9 cellular contexts compared by ENCODE assay signal in genomic region chr11:30314625-30315024, GRCh38. TPM values are rescaled to one million over a fixed set of nuclear protein-coding genes. Genes with fewer than 3 reads are reported as not detected.
A peak's percentile ranks its signal among the peaks of the same experiment; 100 is the strongest.
DNase-seq lines count a peak whose midpoint lies in the region; ATAC-seq and TF ChIP-seq lines count a peak whose summit lies in the region.
"Had no signal": no experiment of that assay in that cellular context is flagged by ENCODE, and none has a peak within 500 bp of the region (broad histone marks: within the 10 kb centered on the region; RNA-seq: fewer than 3 reads in every experiment).

No MANE protein-coding gene starts in this region.

- peaks cover 25% of the 10 kb centered on the region for H3K27me3 Mint-ChIP-seq in nephron progenitor cell (ENCODE audit: low read depth, poor library complexity)
- H3K27me3 Mint-ChIP-seq in activated CD4-positive, alpha-beta T cell treated with anti-CD3 and anti-CD28 coated beads, Interleukin-2, amount 10 ng/mL, durations not matched to agents 7 days and 5 days: peaks cover 29% of the 10 kb centered on the region

- H3K4me3 ChIP-seq in cardiac fibroblast (replicated peaks in 1 of 2; ENCODE audit: low read depth in 2 of 2, low read length in 2 of 2): no peak overlapping the region

- TF ChIP-seq CTCF in LNCAP (IDR thresholded peaks at IDR 0.05) (peak; percentile 56), cardiac fibroblast (IDR thresholded peaks at IDR 0.05; ENCODE audit: low read depth, low read length) (peak; percentile 58), nephron progenitor cell (IDR thresholded peaks at IDR 0.05) (peak; percentile 42), omental fat pad (IDR thresholded peaks at IDR 0.05) (no peak)

- ATAC-seq in omental fat pad (ENCODE audit: low FRiP score): no peak
- ATAC-seq in HG02840 (IDR thresholded peaks at IDR 0.05; ENCODE audit: low FRiP score, unreplicated experiment): no peak

- DNase-seq in DMS53 treated with DMSO at 0.1 percent for 48 hours (lab: John Stamatoyannopoulos, UW; ENCODE audit: unreplicated experiment): peak; percentile 12
- DNase-seq in cardiac fibroblast (ENCODE audit: low read depth in 2 of 2): peak; percentile 30 to 43
- no peak for DNase-seq in nephron progenitor cell
- DNase-seq in omental fat pad (ENCODE audit: low spot score): no peak
- no peak for DNase-seq in activated CD4-positive, alpha-beta T cell treated with anti-CD3 and anti-CD28 coated beads, Interleukin-2, amount 10 ng/mL, durations not matched to agents 7 days and 5 days
- DNase-seq in NCI-H2081 treated with DMSO at 0.1 percent for 48 hours (lab: John Stamatoyannopoulos, UW): no peak
- DNase-seq: stimulated activated CD4-positive, alpha-beta T cell treated with anti-CD3 and anti-CD28 coated beads, Interleukin-2, amount 100 ng/mL, for 48 hours had no signal

- POLR2A ChIA-PET in activated CD4-positive, alpha-beta T cell treated with anti-CD3 and anti-CD28 coated beads, Interleukin-2, amount 10 ng/mL, durations not matched to agents 7 days and 5 days (lab: Charles Lee): no interaction called here

- no peak overlapping the region for H3K4me3 Mint-ChIP-seq in nephron progenitor cell
- no peak overlapping the region for H3K4me3 Mint-ChIP-seq in activated CD4-positive, alpha-beta T cell treated with anti-CD3 and anti-CD28 coated beads, Interleukin-2, amount 10 ng/mL, durations not matched to agents 7 days and 5 days

- H3K36me3 Mint-ChIP-seq in nephron progenitor cell (ENCODE audit: low read depth): no peaks in the 10 kb centered on the region
- no peaks in the 10 kb centered on the region for H3K36me3 Mint-ChIP-seq in activated CD4-positive, alpha-beta T cell treated with anti-CD3 and anti-CD28 coated beads, Interleukin-2, amount 10 ng/mL, durations not matched to agents 7 days and 5 days (ENCODE audit: low read depth)

- H3K27ac Mint-ChIP-seq in nephron progenitor cell: no peak overlapping the region
- no peak overlapping the region for H3K27ac Mint-ChIP-seq in activated CD4-positive, alpha-beta T cell treated with anti-CD3 and anti-CD28 coated beads, Interleukin-2, amount 10 ng/mL, durations not matched to agents 7 days and 5 days

- CTCF ChIA-PET in activated CD4-positive, alpha-beta T cell treated with anti-CD3 and anti-CD28 coated beads, Interleukin-2, amount 10 ng/mL, durations not matched to agents 7 days and 5 days (lab: Charles Lee): no interaction called here

- H3K9me3 Mint-ChIP-seq in nephron progenitor cell: peaks cover 6% of the 10 kb centered on the region
- no peaks in the 10 kb centered on the region for H3K9me3 Mint-ChIP-seq in activated CD4-positive, alpha-beta T cell treated with anti-CD3 and anti-CD28 coated beads, Interleukin-2, amount 10 ng/mL, durations not matched to agents 7 days and 5 days

- no peaks in the 10 kb centered on the region for H3K4me1 Mint-ChIP-seq in nephron progenitor cell
- H3K4me1 Mint-ChIP-seq in activated CD4-positive, alpha-beta T cell treated with anti-CD3 and anti-CD28 coated beads, Interleukin-2, amount 10 ng/mL, durations not matched to agents 7 days and 5 days: peaks cover 13% of the 10 kb centered on the region

RNA-seq across cellular contexts. Expression of gene ARL14EP, which starts 8.3 kb away (rescaled TPM):
- total RNA-seq in omental fat pad: 10 to 100 TPM; 19.0 to 24.5 (median 22.7) TPM
- 10 to 100 TPM; 36.5 to 47.6 TPM for total RNA-seq in activated CD4-positive, alpha-beta T cell treated with anti-CD3 and anti-CD28 coated beads, Interleukin-2, amount 10 ng/mL, durations not matched to agents 7 days and 5 days

Comparison
In these comparisons a context has a peak if more than half of its experiments do, and no peak if none do; other contexts are left out.
1. DNase-seq: peak in DMS53 treated with DMSO at 0.1 percent for 48 hours (single experiment) and cardiac fibroblast (2 of 2); none in nephron progenitor cell (single experiment), omental fat pad (single experiment), activated CD4-positive, alpha-beta T cell treated with anti-CD3 and anti-CD28 coated beads, Interleukin-2, amount 10 ng/mL, durations not matched to agents 7 days and 5 days (single experiment) and NCI-H2081 treated with DMSO at 0.1 percent for 48 hours (single experiment).
2. CTCF ChIP-seq: peak in LNCAP (single experiment), cardiac fibroblast (single experiment) and nephron progenitor cell (single experiment); none in omental fat pad (0 of 3).